17 cellular contexts compared by ENCODE assay signal in the genomic region with DNA sequence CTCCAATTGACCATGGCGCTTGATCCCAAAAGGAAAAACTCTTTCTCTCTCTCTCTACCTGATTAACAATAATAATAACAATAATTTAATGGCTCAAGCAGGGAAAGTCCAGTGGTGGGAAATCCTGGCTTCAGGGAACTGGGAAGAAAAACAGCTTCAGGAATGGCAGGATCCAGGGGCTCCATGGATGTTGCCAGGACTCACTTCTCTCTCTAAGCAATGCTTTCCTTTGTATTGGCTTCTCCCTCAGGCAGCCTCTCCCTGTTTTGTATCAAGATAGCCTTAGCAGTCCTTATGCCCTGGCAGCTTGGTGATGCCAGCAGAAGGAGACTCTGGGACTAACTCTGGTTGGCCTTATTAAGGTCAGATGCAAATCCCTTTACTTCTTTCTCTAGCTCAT. TPM values are rescaled to one million over a fixed set of nuclear protein-coding genes. Genes with fewer than 3 reads are reported as not detected.
DNase-seq lines count a peak whose midpoint lies in the region; ATAC-seq and TF ChIP-seq lines count a peak whose summit lies in the region.
"Had no signal": no experiment of that assay in that cellular context is flagged by ENCODE, and none has a peak within 500 bp of the region (broad histone marks: within the 10 kb centered on the region; RNA-seq: fewer than 3 reads in every experiment).

No MANE protein-coding gene starts in this region.

- peaks cover 74% of the 10 kb centered on the region for H3K4me1 Mint-ChIP-seq in nephron
- peaks cover 0 to 5% (median 0%) of the 10 kb centered on the region in 3 donors for H3K4me1 Mint-ChIP-seq in CD8-positive, alpha-beta memory T cell

- DNase-seq in heart right ventricle: no peak
- DNase-seq in left cardiac atrium: no peak
- DNase-seq in brain microvascular endothelial cell: no peak
- no peak for DNase-seq in vagina (ENCODE audit: extremely low spot score in 2 of 2)
- DNase-seq in CD8-positive, alpha-beta memory T cell: no peak
- no peak for DNase-seq in globus pallidus (ENCODE audit: low spot score)
- DNase-seq in GOT3 (lab: John Stamatoyannopoulos, UW): no peak
- DNase-seq: 8988T, Caco-2, MG63, NCI-H1092 treated with DMSO at 0.1 percent for 48 hours, NCI-H1694, NCI-H2107, NCI-H345 had no signal

- H3K9me3 Mint-ChIP-seq in nephron: peaks cover 6% of the 10 kb centered on the region
- peaks cover 0 to 5% (median 2%) of the 10 kb centered on the region in 5 donors for H3K9me3 Mint-ChIP-seq in CD8-positive, alpha-beta memory T cell

- no peaks in the 10 kb centered on the region for H3K27me3 ChIP-seq in heart right ventricle
- no peaks in the 10 kb centered on the region for H3K27me3 ChIP-seq in brain microvascular endothelial cell (replicated peaks)
- no peaks in the 10 kb centered on the region for H3K27me3 ChIP-seq in vagina
- H3K27me3 ChIP-seq in CD8-positive, alpha-beta memory T cell (ENCODE audit: insufficient read depth, low read length, poor library complexity, severe bottlenecking): no peaks in the 10 kb centered on the region
- H3K27me3 ChIP-seq: MG63 had no signal

- peak overlapping the region; percentile 93 to 98 (median 97) for H3K27ac Mint-ChIP-seq in nephron
- peak overlapping the region in 2 of 8 donors; percentile 11 to 80 for H3K27ac Mint-ChIP-seq in CD8-positive, alpha-beta memory T cell

- CTCF ChIA-PET in CD8-positive, alpha-beta memory T cell (lab: Charles Lee): no interaction called here

- TF ChIP-seq POLR2A in vagina (IDR thresholded peaks at IDR 0.05): no peak

- H3K36me3 Mint-ChIP-seq in nephron (ENCODE audit: low read depth): no peaks in the 10 kb centered on the region
- peaks cover 0 to 8% (median 2%) of the 10 kb centered on the region in 3 donors for H3K36me3 Mint-ChIP-seq in CD8-positive, alpha-beta memory T cell

- intact Hi-C loops in heart right ventricle (cut with DNase I): no loop called here
- intact Hi-C loops in left cardiac atrium (cut with DNase I): no loop called here
- intact Hi-C loops in vagina (cut with DNase I): no loop called here

- no peak overlapping the region for H3K4me3 Mint-ChIP-seq in nephron
- no peak overlapping the region for H3K4me3 Mint-ChIP-seq in CD8-positive, alpha-beta memory T cell

- 100% methylated on average over 1 of the region's 1 CpG for WGBS in heart right ventricle, 2 donors

- POLR2A ChIA-PET in CD8-positive, alpha-beta memory T cell (lab: Charles Lee): no interaction called here

- H3K27ac ChIP-seq in heart right ventricle (peak overlapping the region in 6 of 10 donors; percentile 14 to 85 (median 78)), brain microvascular endothelial cell (peak overlapping the region; percentile 66), vagina (peak overlapping the region; percentile 47)
- H3K27ac ChIP-seq in CD8-positive, alpha-beta memory T cell (ENCODE audit: low read depth, low read length): no peak overlapping the region
- H3K27ac ChIP-seq: C4-2B, KMS-11 had no signal

- H3K4me3 ChIP-seq in heart right ventricle: no peak overlapping the region
- H3K4me3 ChIP-seq in brain microvascular endothelial cell (ENCODE audit: low read depth, low read length): no peak overlapping the region
- H3K4me3 ChIP-seq in vagina: no peak overlapping the region
- no peak overlapping the region for H3K4me3 ChIP-seq in CD8-positive, alpha-beta memory T cell (ENCODE audit: low read length)
- H3K4me3 ChIP-seq: MG63 had no signal

- peaks cover 4 to 38% (median 17%) of the 10 kb centered on the region in 9 donors for H3K4me1 ChIP-seq in heart right ventricle
- H3K4me1 ChIP-seq in vagina: peaks cover 47% of the 10 kb centered on the region
- H3K4me1 ChIP-seq in CD8-positive, alpha-beta memory T cell (ENCODE audit: insufficient read depth, low read length): no peaks in the 10 kb centered on the region

- H3K9me3 ChIP-seq in heart right ventricle (peaks cover 0 to 24% (median 7%) of the 10 kb centered on the region in 11 donors), vagina (peaks cover 3% of the 10 kb centered on the region)
- no peaks in the 10 kb centered on the region for H3K9me3 ChIP-seq in CD8-positive, alpha-beta memory T cell (ENCODE audit: low read length)

- TF ChIP-seq CTCF in heart right ventricle (IDR thresholded peaks at IDR 0.05) (no peak), brain microvascular endothelial cell (IDR thresholded peaks at IDR 0.05; ENCODE audit: low read depth, low read length, missing control alignments) (no peak), nephron (IDR thresholded peaks at IDR 0.05; ENCODE audit: unreplicated experiment in 3 of 3) (no peak), vagina (IDR thresholded peaks at IDR 0.05) (no peak)

- peaks cover 4% of the 10 kb centered on the region for H3K27me3 Mint-ChIP-seq in nephron (ENCODE audit: low read depth)
- peaks cover 6 to 9% of the 10 kb centered on the region in 2 donors for H3K27me3 Mint-ChIP-seq in CD8-positive, alpha-beta memory T cell

- H3K36me3 ChIP-seq in heart right ventricle: no peaks in the 10 kb centered on the region
- no peaks in the 10 kb centered on the region for H3K36me3 ChIP-seq in brain microvascular endothelial cell (replicated peaks)
- no peaks in the 10 kb centered on the region for H3K36me3 ChIP-seq in vagina
- H3K36me3 ChIP-seq in CD8-positive, alpha-beta memory T cell (ENCODE audit: insufficient read depth, low read length): no peaks in the 10 kb centered on the region
- H3K36me3 ChIP-seq: MG63 had no signal

- ATAC-seq in heart right ventricle (no peak), left cardiac atrium (no peak)

- in situ Hi-C loops in brain microvascular endothelial cell (cut with HindIII; ENCODE audit: low pct_ligation_motif_present, low sequenced_read_pairs): no loop called here

RNA-seq across cellular contexts. Expression of gene PTGIS, which starts 13.5 kb away (rescaled TPM):
- 10 to 100 TPM in 9 of 10 donors, 1 to 10 TPM in 1; 10.0 to 66.8 (median 23.3) TPM for total RNA-seq in heart right ventricle
- 1 to 10 TPM; 6.5 to 7.5 TPM for polyA plus RNA-seq in heart right ventricle
- 100 to 1,000 TPM in 1 of 2 donors, 10 to 100 TPM in 1; 45.2 to 124 TPM for total RNA-seq in left cardiac atrium
- 51.1 TPM for total RNA-seq in vagina
- 1 to 10 TPM; 7.6 to 7.8 TPM for total RNA-seq in CD8-positive, alpha-beta memory T cell
- polyA plus RNA-seq in CD8-positive, alpha-beta memory T cell: 0.15 TPM
